In the genomic region with DNA sequence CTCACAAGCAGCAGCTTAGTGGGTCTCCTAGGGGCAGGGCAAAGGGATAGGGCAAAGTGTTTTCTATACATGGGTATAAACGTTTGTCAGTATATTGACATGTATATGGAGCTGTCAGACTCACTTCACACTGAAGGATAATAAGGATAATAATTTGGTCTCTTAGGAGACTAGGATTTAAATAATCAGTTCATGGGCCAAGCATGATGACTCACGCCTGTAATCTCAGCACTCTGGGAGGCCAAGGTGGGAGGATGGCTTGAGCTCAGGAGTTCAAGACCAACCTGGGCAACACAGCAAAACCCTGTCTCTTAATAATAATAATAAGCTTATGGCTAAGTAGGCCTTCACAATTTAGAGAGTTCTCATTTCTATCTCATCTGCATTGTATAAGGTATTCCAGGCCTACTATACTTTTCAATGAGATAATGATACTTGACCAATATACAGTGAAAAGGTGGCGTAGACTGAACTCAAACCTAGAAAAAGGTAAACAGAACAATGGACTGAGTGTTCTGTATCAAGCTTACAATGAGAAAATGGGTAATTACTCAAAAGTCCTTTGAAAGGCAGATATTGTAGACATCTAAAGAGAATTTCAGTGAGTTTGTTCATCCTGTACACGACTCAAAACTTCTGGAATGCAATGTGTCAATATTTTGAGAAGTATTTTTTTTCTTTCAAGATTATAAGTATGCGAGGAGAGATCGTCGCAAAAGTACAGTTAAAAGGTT, we compare ENCODE assay signal across 13 cellular contexts. TPM values are rescaled to one million over a fixed set of nuclear protein-coding genes. Genes with fewer than 3 reads are reported as not detected.
DNase-seq lines count a peak whose midpoint lies in the region; ATAC-seq and TF ChIP-seq lines count a peak whose summit lies in the region.
"Had no signal": no experiment of that assay in that cellular context is flagged by ENCODE, and none has a peak within 500 bp of the region (broad histone marks: within the 10 kb centered on the region; RNA-seq: fewer than 3 reads in every experiment).

No MANE protein-coding gene starts in this region.

- H3K4me1 Mint-ChIP-seq in MCF 10A (ENCODE audit: insufficient read depth, unreplicated experiment) = peaks cover 12% of the 10 kb centered on the region
- peaks cover 16% of the 10 kb centered on the region for H3K4me1 Mint-ChIP-seq in activated T-cell treated with anti-CD3 and anti-CD28 coated beads, Interleukin-2, amount 50 U/mL, for 24 hours (ENCODE audit: low read depth)

- no peak for TF ChIP-seq POLR2A in breast epithelium (IDR thresholded peaks at IDR 0.05)
- no peak for TF ChIP-seq POLR2A in thyroid gland (IDR thresholded peaks at IDR 0.05)

- H3K4me3 ChIP-seq in breast epithelium (no peak overlapping the region), mammary epithelial cell (replicated peaks in 1 of 3; ENCODE audit: insufficient read depth in 1 of 3, low read depth in 2 of 3, low read length in 3 of 3) (no peak overlapping the region), liver (ENCODE audit: low read depth in 1 of 3, low read length in 3 of 3) (no peak overlapping the region), thyroid gland (replicated peaks in 1 of 3) (no peak overlapping the region), psoas muscle (no peak overlapping the region)

- no peak for TF ChIP-seq RAD21 in liver (IDR thresholded peaks at IDR 0.05)

- H3K4me3 Mint-ChIP-seq in MCF 10A (ENCODE audit: unreplicated experiment) = peak overlapping the region; percentile 12
- no peak overlapping the region for H3K4me3 Mint-ChIP-seq in activated T-cell treated with anti-CD3 and anti-CD28 coated beads, Interleukin-2, amount 50 U/mL, for 24 hours

- no peaks in the 10 kb centered on the region for H3K27me3 ChIP-seq in breast epithelium
- no peaks in the 10 kb centered on the region for H3K27me3 ChIP-seq in mammary epithelial cell (ENCODE audit: insufficient read depth, low read length)
- H3K27me3 ChIP-seq in liver (ENCODE audit: control insufficient read depth in 4 of 4, insufficient read depth in 4 of 4, low read length in 3 of 4) = no peaks in the 10 kb centered on the region
- no peaks in the 10 kb centered on the region for H3K27me3 ChIP-seq in thyroid gland
- H3K27me3 ChIP-seq in psoas muscle (ENCODE audit: insufficient read depth in 3 of 3, low read length in 2 of 3) = no peaks in the 10 kb centered on the region

- WGBS in mammary epithelial cell (ENCODE audit: low coverage, missing lambda C conversion rate) = 39% methylated on average over 7 of the region's 7 CpGs
- 79% methylated on average over 7 of the region's 7 CpGs for WGBS in liver
- WGBS in thyroid gland, 2 donors = 78 to 91% methylated on average over 7 of the region's 7 CpGs
- WGBS in psoas muscle, 3 donors = 80% methylated on average over 7 of the region's 7 CpGs

- no peak overlapping the region for H2AFZ ChIP-seq in mammary epithelial cell (ENCODE audit: low read depth, low read length)

- H3K79me2 ChIP-seq in mammary epithelial cell (ENCODE audit: insufficient read depth, low read length) = no peaks in the 10 kb centered on the region

- no peaks in the 10 kb centered on the region for H4K20me1 ChIP-seq in mammary epithelial cell (ENCODE audit: insufficient read depth, low read length)

- H3K36me3 Mint-ChIP-seq in MCF 10A (ENCODE audit: insufficient read depth, unreplicated experiment) = no peaks in the 10 kb centered on the region
- no peaks in the 10 kb centered on the region for H3K36me3 Mint-ChIP-seq in activated T-cell treated with anti-CD3 and anti-CD28 coated beads, Interleukin-2, amount 50 U/mL, for 24 hours (ENCODE audit: low read depth)

- dilution Hi-C loops in mammary epithelial cell (cut with HindIII; ENCODE audit: low sequenced_read_pairs) = loop anchor here (5.0 kb wide), 1 partner anchor 78 kb away; no protein-coding TSS in a partner anchor

- BruUV-seq in MCF 10A (replicated peaks; lab: Mats Ljungman, UMichigan) (TSS peak; percentile 50), mammary epithelial cell (replicated peaks; lab: Mats Ljungman, UMichigan) (no TSS peak)

- no peaks in the 10 kb centered on the region for H3K36me3 ChIP-seq in breast epithelium
- no peaks in the 10 kb centered on the region for H3K36me3 ChIP-seq in mammary epithelial cell (ENCODE audit: insufficient read depth, low read length)
- H3K36me3 ChIP-seq in liver (ENCODE audit: control insufficient read depth in 4 of 4, insufficient read depth in 3 of 4, low read depth in 1 of 4, low read length in 3 of 4) = no peaks in the 10 kb centered on the region
- no peaks in the 10 kb centered on the region for H3K36me3 ChIP-seq in thyroid gland
- H3K36me3 ChIP-seq in psoas muscle (ENCODE audit: insufficient read depth in 1 of 2, low read depth in 1 of 2) = no peaks in the 10 kb centered on the region

- H3K27ac Mint-ChIP-seq in MCF 10A (ENCODE audit: low read depth, unreplicated experiment) = peak overlapping the region; percentile 93
- H3K27ac Mint-ChIP-seq in activated T-cell treated with anti-CD3 and anti-CD28 coated beads, Interleukin-2, amount 50 U/mL, for 24 hours = no peak overlapping the region

- POLR2A ChIA-PET in MCF 10A (lab: Yijun Ruan, JAX) = interaction anchor here (0.6 to 3.9 kb wide), 8 partner anchors 12 to 1731 kb away, joined by 3 to 13 read pairs (median 4); no protein-coding TSS in a partner anchor

- no peak overlapping the region for H3K9ac ChIP-seq in mammary epithelial cell (ENCODE audit: insufficient read depth, low read length)
- H3K9ac ChIP-seq in liver (ENCODE audit: low read depth in 1 of 2, low read length in 2 of 2) = no peak overlapping the region

- DNase-seq in MCF 10A (ENCODE audit: unreplicated experiment) (peak; percentile 47), breast epithelium (ENCODE audit: low spot score in 2 of 2) (no peak), mammary epithelial cell (peak; percentile 74), thyroid gland (no peak), psoas muscle (no peak)
- DNase-seq in activated T-cell treated with anti-CD3 and anti-CD28 coated beads, Interleukin-2, amount 50 U/mL, for 24 hours = no peak
- DNase-seq: activated CD4-positive, alpha-beta T cell treated with anti-CD3 and anti-CD28 coated beads for 48 hours; activated gamma-delta T cell; left colon; NCI-H1092; NCI-H69 had no signal

- ATAC-seq in GM21515 (IDR thresholded peaks at IDR 0.05; ENCODE audit: unreplicated experiment) = no peak
- no peak for ATAC-seq in psoas muscle
- ATAC-seq: left colon had no signal

- H3K4me1 ChIP-seq in breast epithelium (no peaks in the 10 kb centered on the region), mammary epithelial cell (ENCODE audit: insufficient read depth, low read length) (peaks cover 25% of the 10 kb centered on the region), liver (ENCODE audit: control insufficient read depth in 4 of 4, insufficient read depth in 4 of 4, low read length in 3 of 4) (peaks cover 3 to 43% (median 5%) of the 10 kb centered on the region in 4 donors), thyroid gland (peaks cover 11 to 20% of the 10 kb centered on the region in 2 donors), psoas muscle (no peaks in the 10 kb centered on the region)

- intact Hi-C loops in MCF 10A (cut with micrococcal nuclease) = no loop called here
- intact Hi-C loops in breast epithelium (cut with DNase I; ENCODE audit: low total_unique reads) = no loop called here
- intact Hi-C loops in mammary epithelial cell (cut with micrococcal nuclease) = no loop called here
- intact Hi-C loops in thyroid gland (cut with DNase I) = no loop called here
- intact Hi-C loops in psoas muscle (cut with DNase I) = no loop called here

- peak overlapping the region; percentile 63 for H3K4me2 ChIP-seq in mammary epithelial cell (ENCODE audit: insufficient read depth, low read depth, low read length)

- H3K9me3 Mint-ChIP-seq in MCF 10A (ENCODE audit: unreplicated experiment) = no peaks in the 10 kb centered on the region
- no peaks in the 10 kb centered on the region for H3K9me3 Mint-ChIP-seq in activated T-cell treated with anti-CD3 and anti-CD28 coated beads, Interleukin-2, amount 50 U/mL, for 24 hours

- no peak for TF ChIP-seq CTCF in MCF 10A (IDR thresholded peaks at IDR 0.05; ENCODE audit: unreplicated experiment)
- TF ChIP-seq CTCF in breast epithelium (IDR thresholded peaks at IDR 0.05) = no peak
- TF ChIP-seq CTCF in mammary epithelial cell (conservative IDR thresholded peaks at IDR 0.05 in 1 of 2, IDR thresholded peaks at IDR 0.05 in 1 of 2; ENCODE audit: extremely low read depth in 1 of 2, insufficient read depth in 1 of 2, low read depth in 1 of 2, low read length in 2 of 2) = no peak
- no peak for TF ChIP-seq CTCF in liver (IDR thresholded peaks at IDR 0.05; ENCODE audit: low read depth, low read length, missing input control)
- TF ChIP-seq CTCF in thyroid gland (IDR thresholded peaks at IDR 0.05) = no peak
- no peak for TF ChIP-seq CTCF in psoas muscle (IDR thresholded peaks at IDR 0.05)

- no peaks in the 10 kb centered on the region for H3K9me3 ChIP-seq in breast epithelium
- no peaks in the 10 kb centered on the region for H3K9me3 ChIP-seq in mammary epithelial cell (replicated peaks; ENCODE audit: insufficient read depth, low read length)
- no peaks in the 10 kb centered on the region for H3K9me3 ChIP-seq in liver (ENCODE audit: control insufficient read depth in 4 of 4, low read length in 3 of 4)
- no peaks in the 10 kb centered on the region for H3K9me3 ChIP-seq in thyroid gland
- no peaks in the 10 kb centered on the region for H3K9me3 ChIP-seq in psoas muscle

- CTCF ChIA-PET in MCF 10A (lab: Yijun Ruan, JAX) (interaction anchor here (0.6 to 0.8 kb wide), 4 partner anchors 10 to 104 kb away, joined by 3 read pairs; no protein-coding TSS in a partner anchor), mammary epithelial cell (lab: Charles Lee; ENCODE audit: low non-redundant PET) (no interaction called here)

- no peaks in the 10 kb centered on the region for H3K27me3 Mint-ChIP-seq in MCF 10A (ENCODE audit: insufficient read depth, unreplicated experiment)
- no peaks in the 10 kb centered on the region for H3K27me3 Mint-ChIP-seq in activated T-cell treated with anti-CD3 and anti-CD28 coated beads, Interleukin-2, amount 50 U/mL, for 24 hours

- peak overlapping the region in 1 of 2 donors; percentile 63 for H3K27ac ChIP-seq in breast epithelium
- peak overlapping the region; percentile 99 for H3K27ac ChIP-seq in mammary epithelial cell (ENCODE audit: insufficient read depth, low read depth, low read length)
- H3K27ac ChIP-seq in liver (ENCODE audit: low read depth in 1 of 2, low read length in 2 of 2) = peak overlapping the region; percentile 80 to 88
- H3K27ac ChIP-seq in thyroid gland = peak overlapping the region in 1 of 3 donors; percentile 26
- no peak overlapping the region for H3K27ac ChIP-seq in psoas muscle

- in situ Hi-C loops in mammary epithelial cell (cut with MboI; ENCODE audit: low sequenced_read_pairs in 2 of 2) = no loop called here

RNA-seq across cellular contexts. Expression of a gene that starts 7.0 kb away (rescaled TPM):
- total RNA-seq in MCF 10A (2022) (13.7 and 19.0 TPM in 2 replicates), breast epithelium (10 to 100 TPM; 25.8 to 35.7 (median 27.5) TPM), mammary epithelial cell (10 to 100 TPM in 1 of 2 donors, 1 to 10 TPM in 1; 7.9 to 10.3 TPM), liver (10 to 100 TPM; 11.2 to 24.2 TPM), thyroid gland (10 to 100 TPM; 43.1 to 65.2 (median 52.4) TPM), psoas muscle (1 to 10 TPM; 2.0 to 4.2 (median 3.3) TPM)
- polyA plus RNA-seq in mammary epithelial cell (2.6 TPM), liver (10 to 100 TPM in 1 of 2 donors, 1 to 10 TPM in 1; 4.1 to 30.9 TPM), psoas muscle (1 to 10 TPM; 1.3 to 1.9 (median 1.6) TPM)
- not detected for polyA minus RNA-seq in mammary epithelial cell

Comparison
In these comparisons a context has a peak if more than half of its experiments do, and no peak if none do; other contexts are left out.
1. DNase-seq: peak in MCF 10A (single experiment) and mammary epithelial cell (single experiment); none in breast epithelium (0 of 2), activated T-cell treated with anti-CD3 and anti-CD28 coated beads, Interleukin-2, amount 50 U/mL, for 24 hours (single experiment), thyroid gland (0 of 2) and psoas muscle (0 of 2).